In the genomic region with DNA sequence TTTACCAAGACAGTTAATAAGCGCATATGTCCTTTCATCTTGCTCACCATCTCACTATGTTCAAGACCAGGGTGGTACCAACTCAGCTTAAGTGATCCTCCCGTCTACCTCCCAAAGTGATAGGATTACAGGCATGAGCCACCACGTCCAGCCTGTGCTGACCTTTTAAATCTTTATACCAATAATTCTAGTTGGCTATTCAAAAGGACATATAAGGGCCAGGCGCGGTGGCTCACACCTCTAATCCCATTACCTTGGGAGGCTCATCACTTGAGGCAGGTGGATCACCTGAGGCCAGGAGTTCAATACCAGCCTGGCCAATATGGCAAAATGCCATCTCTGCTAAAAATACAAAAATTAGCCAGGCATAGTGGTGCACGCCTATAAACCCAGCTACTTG, we compare ENCODE assay signal across 2 cellular contexts.
TF ChIP-seq lines count a peak whose summit lies in the region.

No MANE protein-coding gene starts in this region.

TF ChIP-seq in A549, 52 proteins besides CTCF, POLR2A, EP300 and RAD21:
- no peak for TF ChIP-seq EHMT2 (IDR thresholded peaks at IDR 0.05; ENCODE audit: low read depth)
- no peak for TF ChIP-seq ELK1 (IDR thresholded peaks at IDR 0.05; ENCODE audit: low read depth, low read length)
- no peak for TF ChIP-seq USF2 (IDR thresholded peaks at IDR 0.05)
- TF ChIP-seq HOXA7 (CRISPR knock-in tag; IDR thresholded peaks at IDR 0.05) = no peak
- TF ChIP-seq SMC3 (IDR thresholded peaks at IDR 0.05) = no peak
- TF ChIP-seq EHF (CRISPR knock-in tag; IDR thresholded peaks at IDR 0.05) = no peak
- TF ChIP-seq CHD2 (IDR thresholded peaks at IDR 0.05; ENCODE audit: low read length, partially characterized antibody) = no peak
- TF ChIP-seq POLR2AphosphoS2 (conservative IDR thresholded peaks at IDR 0.05; ENCODE audit: low read length) = no peak

TF ChIP-seq in WTC11, 78 proteins besides CTCF, POLR2A, EP300 and RAD21:
- no peak for TF ChIP-seq FOXK1 (CRISPR knock-in tag; IDR thresholded peaks at IDR 0.05)
- TF ChIP-seq JAZF1 (CRISPR knock-in tag; IDR thresholded peaks at IDR 0.05) = no peak
- no peak for TF ChIP-seq TP53 (CRISPR knock-in tag; IDR thresholded peaks at IDR 0.05)
- TF ChIP-seq ZNF121 (CRISPR knock-in tag; IDR thresholded peaks at IDR 0.05) = no peak
- TF ChIP-seq, protein P1, sequence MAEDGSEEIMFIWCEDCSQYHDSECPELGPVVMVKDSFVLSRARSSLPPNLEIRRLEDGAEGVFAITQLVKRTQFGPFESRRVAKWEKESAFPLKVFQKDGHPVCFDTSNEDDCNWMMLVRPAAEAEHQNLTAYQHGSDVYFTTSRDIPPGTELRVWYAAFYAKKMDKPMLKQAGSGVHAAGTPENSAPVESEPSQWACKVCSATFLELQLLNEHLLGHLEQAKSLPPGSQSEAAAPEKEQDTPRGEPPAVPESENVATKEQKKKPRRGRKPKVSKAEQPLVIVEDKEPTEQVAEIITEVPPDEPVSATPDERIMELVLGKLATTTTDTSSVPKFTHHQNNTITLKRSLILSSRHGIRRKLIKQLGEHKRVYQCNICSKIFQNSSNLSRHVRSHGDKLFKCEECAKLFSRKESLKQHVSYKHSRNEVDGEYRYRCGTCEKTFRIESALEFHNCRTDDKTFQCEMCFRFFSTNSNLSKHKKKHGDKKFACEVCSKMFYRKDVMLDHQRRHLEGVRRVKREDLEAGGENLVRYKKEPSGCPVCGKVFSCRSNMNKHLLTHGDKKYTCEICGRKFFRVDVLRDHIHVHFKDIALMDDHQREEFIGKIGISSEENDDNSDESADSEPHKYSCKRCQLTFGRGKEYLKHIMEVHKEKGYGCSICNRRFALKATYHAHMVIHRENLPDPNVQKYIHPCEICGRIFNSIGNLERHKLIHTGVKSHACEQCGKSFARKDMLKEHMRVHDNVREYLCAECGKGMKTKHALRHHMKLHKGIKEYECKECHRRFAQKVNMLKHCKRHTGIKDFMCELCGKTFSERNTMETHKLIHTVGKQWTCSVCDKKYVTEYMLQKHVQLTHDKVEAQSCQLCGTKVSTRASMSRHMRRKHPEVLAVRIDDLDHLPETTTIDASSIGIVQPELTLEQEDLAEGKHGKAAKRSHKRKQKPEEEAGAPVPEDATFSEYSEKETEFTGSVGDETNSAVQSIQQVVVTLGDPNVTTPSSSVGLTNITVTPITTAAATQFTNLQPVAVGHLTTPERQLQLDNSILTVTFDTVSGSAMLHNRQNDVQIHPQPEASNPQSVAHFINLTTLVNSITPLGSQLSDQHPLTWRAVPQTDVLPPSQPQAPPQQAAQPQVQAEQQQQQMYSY (CRISPR knock-in tag; IDR thresholded peaks at IDR 0.05) = no peak
- TF ChIP-seq SOX15 (CRISPR knock-in tag; IDR thresholded peaks at IDR 0.05) = no peak
- TF ChIP-seq ZNF416 (CRISPR knock-in tag; IDR thresholded peaks at IDR 0.05) = no peak
- no peak for TF ChIP-seq ZBTB21 (CRISPR knock-in tag; IDR thresholded peaks at IDR 0.05; ENCODE audit: borderline replicate concordance)
- no peak for TF ChIP-seq ZNF671 (CRISPR knock-in tag; IDR thresholded peaks at IDR 0.05)
- no peak for TF ChIP-seq FOXP1 (CRISPR knock-in tag; IDR thresholded peaks at IDR 0.05; ENCODE audit: borderline replicate concordance)
- TF ChIP-seq, protein P2, sequence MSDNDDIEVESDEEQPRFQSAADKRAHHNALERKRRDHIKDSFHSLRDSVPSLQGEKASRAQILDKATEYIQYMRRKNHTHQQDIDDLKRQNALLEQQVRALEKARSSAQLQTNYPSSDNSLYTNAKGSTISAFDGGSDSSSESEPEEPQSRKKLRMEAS (CRISPR knock-in tag; IDR thresholded peaks at IDR 0.05) = no peak
- no peak for TF ChIP-seq EMX1 (CRISPR knock-in tag; IDR thresholded peaks at IDR 0.05)
- TF ChIP-seq, protein P3, sequence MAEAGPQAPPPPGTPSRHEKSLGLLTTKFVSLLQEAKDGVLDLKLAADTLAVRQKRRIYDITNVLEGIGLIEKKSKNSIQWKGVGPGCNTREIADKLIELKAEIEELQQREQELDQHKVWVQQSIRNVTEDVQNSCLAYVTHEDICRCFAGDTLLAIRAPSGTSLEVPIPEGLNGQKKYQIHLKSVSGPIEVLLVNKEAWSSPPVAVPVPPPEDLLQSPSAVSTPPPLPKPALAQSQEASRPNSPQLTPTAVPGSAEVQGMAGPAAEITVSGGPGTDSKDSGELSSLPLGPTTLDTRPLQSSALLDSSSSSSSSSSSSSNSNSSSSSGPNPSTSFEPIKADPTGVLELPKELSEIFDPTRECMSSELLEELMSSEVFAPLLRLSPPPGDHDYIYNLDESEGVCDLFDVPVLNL (CRISPR knock-in tag; IDR thresholded peaks at IDR 0.05; ENCODE audit: borderline replicate concordance, low read depth) = no peak
- no peak for TF ChIP-seq PREB (CRISPR knock-in tag; IDR thresholded peaks at IDR 0.05; ENCODE audit: borderline replicate concordance)
- no peak for TF ChIP-seq ATF1 (CRISPR knock-in tag; IDR thresholded peaks at IDR 0.05)
